ENCODE assay signal across 20 cellular contexts in genomic region chr20:41587523-41587922, GRCh38.
"Had no signal": no experiment of that assay in that cellular context is flagged by ENCODE, and none has a peak within 500 bp of the region (broad histone marks: within the 10 kb centered on the region; RNA-seq: fewer than 3 reads in every experiment).

No MANE protein-coding gene starts in this region.

- H3K9me3 ChIP-seq: ovary, vagina had no signal

- H3K27ac ChIP-seq: epithelial cell of prostate, ovary, tibial artery, vagina had no signal

- FAIRE-seq: islet of Langerhans had no signal

- H3K27me3 ChIP-seq: ovary, tibial artery, vagina had no signal

- H3K4me1 Mint-ChIP-seq: neural crest cell had no signal

- H3K4me1 ChIP-seq: vagina had no signal

- H3K4me3 ChIP-seq: ovary, skin epidermis, tibial artery, vagina had no signal

- H3K36me3 ChIP-seq: ovary, vagina had no signal

- H3K27ac Mint-ChIP-seq: activated CD8-positive, alpha-beta T cell treated with anti-CD3 and anti-CD28 coated beads for 36 hours; activated naive CD8-positive, alpha-beta T cell treated with anti-CD3 and anti-CD28 coated beads, Interleukin-2, amount 50 U/mL, for 24 hours; memory B cell had no signal

- H3K27me3 Mint-ChIP-seq: activated CD8-positive, alpha-beta T cell treated with anti-CD3 and anti-CD28 coated beads for 36 hours; activated naive CD8-positive, alpha-beta T cell treated with anti-CD3 and anti-CD28 coated beads, Interleukin-2, amount 50 U/mL, for 24 hours; central memory CD8-positive, alpha-beta T cell; memory B cell had no signal

- ATAC-seq: activated CD8-positive, alpha-beta T cell treated with anti-CD3 and anti-CD28 coated beads for 36 hours; activated naive CD8-positive, alpha-beta T cell treated with anti-CD3 and anti-CD28 coated beads, Interleukin-2, amount 50 U/mL, for 24 hours; left lobe of liver had no signal

- DNase-seq: activated CD4-positive, alpha-beta T cell treated with anti-CD3 and anti-CD28 coated beads for 4 hours; activated CD8-positive, alpha-beta memory T cell treated with anti-CD3 and anti-CD28 coated beads, Interleukin-2, amount 50 U/mL, for 48 hours; activated CD8-positive, alpha-beta T cell treated with anti-CD3 and anti-CD28 coated beads for 36 hours; activated naive CD4-positive, alpha-beta T cell; activated naive CD8-positive, alpha-beta T cell treated with anti-CD3 and anti-CD28 coated beads, Interleukin-2, amount 50 U/mL, for 24 hours; cortex of kidney; effector CD8-positive, alpha-beta T cell; head of caudate nucleus; ovary; retina; T-helper 1 cell; tibial artery had no signal

- H3K4me3 Mint-ChIP-seq: activated CD8-positive, alpha-beta T cell treated with anti-CD3 and anti-CD28 coated beads for 36 hours; activated naive CD8-positive, alpha-beta T cell treated with anti-CD3 and anti-CD28 coated beads, Interleukin-2, amount 50 U/mL, for 24 hours; central memory CD8-positive, alpha-beta T cell; memory B cell; neural crest cell had no signal
